ENCODE assay signal across 1 cellular context in genomic region chr7:44796504-44797328, GRCh38.
TF ChIP-seq lines count a peak whose summit lies in the region.

Gene PPIA, plus strand, starts transcription at chr7:44796681. Its CDS starts 44 bp downstream, at chr7:44796725.

TF ChIP-seq in HepG2, 621 proteins besides CTCF, POLR2A, EP300 and RAD21 (continued from another document and continues in another):
- TF ChIP-seq, protein P1, sequence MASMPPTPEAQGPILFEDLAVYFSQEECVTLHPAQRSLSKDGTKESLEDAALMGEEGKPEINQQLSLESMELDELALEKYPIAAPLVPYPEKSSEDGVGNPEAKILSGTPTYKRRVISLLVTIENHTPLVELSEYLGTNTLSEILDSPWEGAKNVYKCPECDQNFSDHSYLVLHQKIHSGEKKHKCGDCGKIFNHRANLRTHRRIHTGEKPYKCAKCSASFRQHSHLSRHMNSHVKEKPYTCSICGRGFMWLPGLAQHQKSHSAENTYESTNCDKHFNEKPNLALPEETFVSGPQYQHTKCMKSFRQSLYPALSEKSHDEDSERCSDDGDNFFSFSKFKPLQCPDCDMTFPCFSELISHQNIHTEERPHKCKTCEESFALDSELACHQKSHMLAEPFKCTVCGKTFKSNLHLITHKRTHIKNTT (CRISPR knock-in tag; IDR thresholded peaks at IDR 0.05), result no peak
- TF ChIP-seq ZNF710 (CRISPR knock-in tag; IDR thresholded peaks at IDR 0.05; ENCODE audit: borderline replicate concordance) (peak; percentile 14; the same call in 1 of the 2 replicates), FOXO4 (CRISPR knock-in tag; conservative IDR thresholded peaks at IDR 0.05) (0 out of 2 replicates have a peak, but pooled peaks have one; percentile 56), ZNF333 (CRISPR knock-in tag; IDR thresholded peaks at IDR 0.05; ENCODE audit: borderline replicate concordance) (0 out of 2 replicates have a peak, but pooled peaks have one; percentile 58), ZNF552 (CRISPR knock-in tag; IDR thresholded peaks at IDR 0.05; ENCODE audit: borderline replicate concordance) (peak; percentile 0; the same call in 1 of the 2 replicates), SIN3B (IDR thresholded peaks at IDR 0.05; ENCODE audit: low read length) (no peak), ZBTB2 (CRISPR knock-in tag; IDR thresholded peaks at IDR 0.05; ENCODE audit: low read depth) (0 out of 2 replicates have a peak, but pooled peaks have one; percentile 51), ZNF883 (CRISPR knock-in tag; IDR thresholded peaks at IDR 0.05; ENCODE audit: not compliant biosample characterization) (peak; percentile 60), NKX3-1 (CRISPR knock-in tag; IDR thresholded peaks at IDR 0.05) (peak; percentile 93), CREBL2 (CRISPR knock-in tag; IDR thresholded peaks at IDR 0.05; ENCODE audit: borderline replicate concordance) (0 out of 2 replicates have a peak, but pooled peaks have one; percentile 38), SALL1 (CRISPR knock-in tag; IDR thresholded peaks at IDR 0.05) (peak; percentile 34; the same call in 1 of the 2 replicates), ZNF841 (CRISPR knock-in tag; IDR thresholded peaks at IDR 0.05; ENCODE audit: borderline replicate concordance) (peak; percentile 6), ISL2 (CRISPR knock-in tag; IDR thresholded peaks at IDR 0.05) (peak; percentile 70), KDM3A (CRISPR knock-in tag; IDR thresholded peaks at IDR 0.05; ENCODE audit: low read depth) (peak; percentile 6; the same call in 1 of the 2 replicates), ZNF432 (CRISPR knock-in tag; IDR thresholded peaks at IDR 0.05; ENCODE audit: borderline replicate concordance) (no peak), NFYB (CRISPR knock-in tag; IDR thresholded peaks at IDR 0.05) (peak; percentile 95), BRCA1 (CRISPR knock-in tag; IDR thresholded peaks at IDR 0.05) (no peak; the same call in 1 of the 2 replicates), ZNF720 (CRISPR knock-in tag; IDR thresholded peaks at IDR 0.05) (no peak), ZNF776 (CRISPR knock-in tag; IDR thresholded peaks at IDR 0.05) (peak; percentile 80; the same call in 1 of the 2 replicates), SRSF1 (optimal IDR thresholded peaks at IDR 0.05; ENCODE audit: low read depth, low read length) (peak; percentile 59), MED1 (CRISPR knock-in tag; IDR thresholded peaks at IDR 0.05) (peak; percentile 43), E2F1 (CRISPR knock-in tag; IDR thresholded peaks at IDR 0.05) (peak; percentile 96), RBFOX2 (IDR thresholded peaks at IDR 0.05; ENCODE audit: low read depth, low read length) (peak; percentile 100), ZNF768 (CRISPR knock-in tag; IDR thresholded peaks at IDR 0.05) (no peak), ZNF782 (CRISPR knock-in tag; IDR thresholded peaks at IDR 0.05; ENCODE audit: borderline replicate concordance) (0 out of 2 replicates have a peak, but pooled peaks have one; percentile 55), TBX3 (IDR thresholded peaks at IDR 0.05; ENCODE audit: borderline replicate concordance) (peak; percentile 54; the same call in 1 of the 2 replicates), ZKSCAN5 (CRISPR knock-in tag; IDR thresholded peaks at IDR 0.05) (no peak), ONECUT2 (CRISPR knock-in tag; IDR thresholded peaks at IDR 0.05) (0 out of 2 replicates have a peak, but pooled peaks have one; percentile 13), POLR2G (IDR thresholded peaks at IDR 0.05; ENCODE audit: low read depth, low read length) (peak; percentile 98), CHCHD3 (CRISPR knock-in tag; IDR thresholded peaks at IDR 0.05) (0 out of 2 replicates have a peak, but pooled peaks have one; percentile 14), NONO (IDR thresholded peaks at IDR 0.05) (no peak), NONO (CRISPR knock-in tag; conservative IDR thresholded peaks at IDR 0.05) (peak; percentile 93; the same call in 1 of the 2 replicates), TARDBP (CRISPR knock-in tag; IDR thresholded peaks at IDR 0.05) (peak; percentile 73; the same call in 1 of the 2 replicates), ZNF766 (CRISPR knock-in tag; IDR thresholded peaks at IDR 0.05; ENCODE audit: borderline replicate concordance) (peak; percentile 85), IRF2 (CRISPR knock-in tag; IDR thresholded peaks at IDR 0.05) (no peak), ZFP82 (CRISPR knock-in tag; IDR thresholded peaks at IDR 0.05; ENCODE audit: borderline replicate concordance) (peak; percentile 86; the same call in 1 of the 2 replicates), ZNF225 (CRISPR knock-in tag; IDR thresholded peaks at IDR 0.05) (0 out of 2 replicates have a peak, but pooled peaks have one; percentile 41), ZBTB42 (CRISPR knock-in tag; IDR thresholded peaks at IDR 0.05) (peak; percentile 57; the same call in 1 of the 2 replicates), GTF2F1 (IDR thresholded peaks at IDR 0.05; ENCODE audit: low read length) (0 out of 2 replicates have a peak, but pooled peaks have one; percentile 45), HOMEZ (CRISPR knock-in tag; IDR thresholded peaks at IDR 0.05; ENCODE audit: low read depth) (0 out of 2 replicates have a peak, but pooled peaks have one; percentile 7), ZNF354B (CRISPR knock-in tag; IDR thresholded peaks at IDR 0.05) (peak; percentile 56; the same call in 1 of the 2 replicates), ZFP37 (CRISPR knock-in tag; IDR thresholded peaks at IDR 0.05; ENCODE audit: borderline replicate concordance) (peak; percentile 69; the same call in 1 of the 2 replicates), DMAP1 (CRISPR knock-in tag; IDR thresholded peaks at IDR 0.05) (peak; percentile 93), YY1 (IDR thresholded peaks at IDR 0.05; ENCODE audit: insufficient read depth, insufficient replicate concordance, low read depth, low read length) (peak; percentile 90), KLF6 (CRISPR knock-in tag; IDR thresholded peaks at IDR 0.05) (peak; percentile 22)
- TF ChIP-seq, protein P2, sequence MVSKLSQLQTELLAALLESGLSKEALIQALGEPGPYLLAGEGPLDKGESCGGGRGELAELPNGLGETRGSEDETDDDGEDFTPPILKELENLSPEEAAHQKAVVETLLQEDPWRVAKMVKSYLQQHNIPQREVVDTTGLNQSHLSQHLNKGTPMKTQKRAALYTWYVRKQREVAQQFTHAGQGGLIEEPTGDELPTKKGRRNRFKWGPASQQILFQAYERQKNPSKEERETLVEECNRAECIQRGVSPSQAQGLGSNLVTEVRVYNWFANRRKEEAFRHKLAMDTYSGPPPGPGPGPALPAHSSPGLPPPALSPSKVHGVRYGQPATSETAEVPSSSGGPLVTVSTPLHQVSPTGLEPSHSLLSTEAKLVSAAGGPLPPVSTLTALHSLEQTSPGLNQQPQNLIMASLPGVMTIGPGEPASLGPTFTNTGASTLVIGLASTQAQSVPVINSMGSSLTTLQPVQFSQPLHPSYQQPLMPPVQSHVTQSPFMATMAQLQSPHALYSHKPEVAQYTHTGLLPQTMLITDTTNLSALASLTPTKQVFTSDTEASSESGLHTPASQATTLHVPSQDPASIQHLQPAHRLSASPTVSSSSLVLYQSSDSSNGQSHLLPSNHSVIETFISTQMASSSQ (IDR thresholded peaks at IDR 0.05; ENCODE audit: low read depth), result no peak
- TF ChIP-seq, protein P2 (CRISPR knock-in tag; IDR thresholded peaks at IDR 0.05; ENCODE audit: borderline replicate concordance), result peak; percentile 67
- TF ChIP-seq, protein P3, sequence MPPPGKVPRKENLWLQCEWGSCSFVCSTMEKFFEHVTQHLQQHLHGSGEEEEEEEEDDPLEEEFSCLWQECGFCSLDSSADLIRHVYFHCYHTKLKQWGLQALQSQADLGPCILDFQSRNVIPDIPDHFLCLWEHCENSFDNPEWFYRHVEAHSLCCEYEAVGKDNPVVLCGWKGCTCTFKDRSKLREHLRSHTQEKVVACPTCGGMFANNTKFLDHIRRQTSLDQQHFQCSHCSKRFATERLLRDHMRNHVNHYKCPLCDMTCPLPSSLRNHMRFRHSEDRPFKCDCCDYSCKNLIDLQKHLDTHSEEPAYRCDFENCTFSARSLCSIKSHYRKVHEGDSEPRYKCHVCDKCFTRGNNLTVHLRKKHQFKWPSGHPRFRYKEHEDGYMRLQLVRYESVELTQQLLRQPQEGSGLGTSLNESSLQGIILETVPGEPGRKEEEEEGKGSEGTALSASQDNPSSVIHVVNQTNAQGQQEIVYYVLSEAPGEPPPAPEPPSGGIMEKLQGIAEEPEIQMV (CRISPR knock-in tag; IDR thresholded peaks at IDR 0.05; ENCODE audit: low read depth), result peak; percentile 20; the same call in 1 of the 2 replicates
- TF ChIP-seq, protein P4, sequence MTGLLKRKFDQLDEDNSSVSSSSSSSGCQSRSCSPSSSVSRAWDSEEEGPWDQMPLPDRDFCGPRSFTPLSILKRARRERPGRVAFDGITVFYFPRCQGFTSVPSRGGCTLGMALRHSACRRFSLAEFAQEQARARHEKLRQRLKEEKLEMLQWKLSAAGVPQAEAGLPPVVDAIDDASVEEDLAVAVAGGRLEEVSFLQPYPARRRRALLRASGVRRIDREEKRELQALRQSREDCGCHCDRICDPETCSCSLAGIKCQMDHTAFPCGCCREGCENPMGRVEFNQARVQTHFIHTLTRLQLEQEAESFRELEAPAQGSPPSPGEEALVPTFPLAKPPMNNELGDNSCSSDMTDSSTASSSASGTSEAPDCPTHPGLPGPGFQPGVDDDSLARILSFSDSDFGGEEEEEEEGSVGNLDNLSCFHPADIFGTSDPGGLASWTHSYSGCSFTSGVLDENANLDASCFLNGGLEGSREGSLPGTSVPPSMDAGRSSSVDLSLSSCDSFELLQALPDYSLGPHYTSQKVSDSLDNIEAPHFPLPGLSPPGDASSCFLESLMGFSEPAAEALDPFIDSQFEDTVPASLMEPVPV (CRISPR knock-in tag; IDR thresholded peaks at IDR 0.05), result peak; percentile 57
